20 cellular contexts compared by ENCODE assay signal in genomic region chr10:3395041-3395440, GRCh38.
"Had no signal": no experiment of that assay in that cellular context is flagged by ENCODE, and none has a peak within 500 bp of the region (broad histone marks: within the 10 kb centered on the region; RNA-seq: fewer than 3 reads in every experiment).

No MANE protein-coding gene starts in this region.

- DNase-seq: activated CD4-positive, alpha-beta T cell treated with anti-CD3 and anti-CD28 coated beads, Interleukin-2, amount 50 U/mL, for 4 hours; activated CD8-positive, alpha-beta memory T cell treated with anti-CD3 and anti-CD28 coated beads, Interleukin-2, amount 50 U/mL, for 4 hours; activated naive CD4-positive, alpha-beta T cell; activated T-cell treated with anti-CD3 and anti-CD28 coated beads, Interleukin-2, amount 50 U/mL, for 24 hours; adrenal gland; endodermal cell; hypothalamus; nucleus accumbens; stimulated activated CD4-positive, alpha-beta T cell treated with anti-CD3 and anti-CD28 coated beads, Interleukin-2, amount 100 ng/mL, for 48 hours; stimulated activated CD8-positive, alpha-beta memory T cell treated with anti-CD3 and anti-CD28 coated beads, Interleukin-4, amount 100 ng/mL, for 48 hours; T-helper 9 cell had no signal

- H3K4me3 ChIP-seq: adrenal gland, breast epithelium, coronary artery, gastroesophageal sphincter, vagina had no signal

- H3K4me1 ChIP-seq: adrenal gland, breast epithelium, vagina had no signal

- H3K27ac Mint-ChIP-seq: activated naive CD8-positive, alpha-beta T cell; activated T-cell treated with anti-CD3 and anti-CD28 coated beads, Interleukin-2, amount 50 U/mL, for 24 hours; activated T-helper 2 cell treated with anti-CD3 and anti-CD28 coated beads, Interferon-gamma antibody, Interleukin-2, Interleukin-4, amounts not matched to agents 10 μg/mL and 5 μg/mL and 100 μg/mL, durations not matched to agents 14 hours and 24 hours and 36 hours; endodermal cell; WTC11 had no signal

- H3K36me3 ChIP-seq: adrenal gland, breast epithelium, gastroesophageal sphincter, vagina had no signal

- H3K27ac ChIP-seq: adrenal gland, coronary artery, gastroesophageal sphincter, vagina had no signal

- H3K36me3 Mint-ChIP-seq: activated naive CD8-positive, alpha-beta T cell; stimulated activated naive B cell treated with anti-CD40 and anti-IgM and Interleukin-4, amounts not matched to agents 10 μg/mL and 1 μg/mL and 100 μg/mL, for 72 hours had no signal

- H3K4me3 Mint-ChIP-seq: activated naive CD8-positive, alpha-beta T cell; activated T-cell treated with anti-CD3 and anti-CD28 coated beads, Interleukin-2, amount 50 U/mL, for 24 hours; endodermal cell; stimulated activated naive B cell treated with anti-CD40 and anti-IgM and Interleukin-4, amounts not matched to agents 10 μg/mL and 1 μg/mL and 100 μg/mL, for 72 hours; WTC11 had no signal

- H3K27me3 ChIP-seq: adrenal gland, breast epithelium, gastroesophageal sphincter, vagina had no signal

- ATAC-seq: gastroesophageal sphincter, sciatic nerve, WTC11 had no signal

- H3K9me3 ChIP-seq: adrenal gland, vagina had no signal
